1 cellular context compared by ENCODE assay signal in the genomic region with DNA sequence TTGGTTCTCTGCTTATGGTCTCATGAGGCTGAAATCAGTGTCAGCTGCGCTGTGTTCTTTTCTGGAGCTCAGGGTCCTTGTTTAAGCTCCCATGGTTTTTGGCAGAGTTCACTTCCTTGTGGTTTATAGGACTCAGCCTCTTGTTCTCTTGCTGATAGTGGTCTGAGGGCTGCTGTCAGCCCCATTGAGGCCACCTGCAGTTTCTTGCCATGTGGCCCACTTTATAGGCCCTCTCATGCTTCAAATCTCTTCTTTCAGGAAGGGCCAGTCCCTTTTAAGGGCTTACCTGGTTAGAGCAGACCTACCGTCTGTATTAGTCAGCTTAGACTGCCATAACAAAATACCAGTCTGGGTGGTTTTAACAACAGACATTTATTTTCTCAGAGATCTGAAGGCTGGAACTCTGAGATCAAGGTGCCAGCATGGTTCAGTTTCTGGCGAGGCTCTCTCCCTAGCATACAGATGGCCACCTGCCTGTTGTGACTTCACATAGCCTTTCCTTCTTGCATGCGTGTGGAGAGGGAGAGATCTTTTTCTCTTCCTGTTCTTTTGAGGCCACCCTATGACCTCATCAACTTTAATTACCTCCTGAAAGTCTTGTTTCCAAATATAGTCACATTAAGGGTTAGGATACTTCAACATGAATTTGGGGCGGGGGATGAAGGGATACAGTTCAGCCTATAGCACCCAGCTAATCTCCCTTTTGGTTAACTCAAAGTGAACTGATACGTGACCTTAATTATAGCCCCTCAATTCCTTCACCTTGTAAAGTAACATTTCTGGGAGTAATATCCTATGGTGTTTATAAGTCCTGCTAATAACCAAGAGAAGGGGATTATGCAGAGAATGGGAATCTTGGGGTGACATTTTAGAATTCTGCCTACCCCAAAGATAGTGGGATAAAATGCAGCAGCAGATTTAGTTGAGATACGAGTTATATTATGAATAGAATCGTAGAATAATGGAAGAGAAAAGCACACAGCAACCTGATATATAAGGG.
A peak's percentile ranks its signal among the peaks of the same experiment; 100 is the strongest.
TF ChIP-seq lines count a peak whose summit lies in the region.

No MANE protein-coding gene starts in this region.

TF ChIP-seq in K562, 482 proteins besides CTCF, POLR2A, EP300 and RAD21 (continued from another document):
- TF ChIP-seq, protein P1, sequence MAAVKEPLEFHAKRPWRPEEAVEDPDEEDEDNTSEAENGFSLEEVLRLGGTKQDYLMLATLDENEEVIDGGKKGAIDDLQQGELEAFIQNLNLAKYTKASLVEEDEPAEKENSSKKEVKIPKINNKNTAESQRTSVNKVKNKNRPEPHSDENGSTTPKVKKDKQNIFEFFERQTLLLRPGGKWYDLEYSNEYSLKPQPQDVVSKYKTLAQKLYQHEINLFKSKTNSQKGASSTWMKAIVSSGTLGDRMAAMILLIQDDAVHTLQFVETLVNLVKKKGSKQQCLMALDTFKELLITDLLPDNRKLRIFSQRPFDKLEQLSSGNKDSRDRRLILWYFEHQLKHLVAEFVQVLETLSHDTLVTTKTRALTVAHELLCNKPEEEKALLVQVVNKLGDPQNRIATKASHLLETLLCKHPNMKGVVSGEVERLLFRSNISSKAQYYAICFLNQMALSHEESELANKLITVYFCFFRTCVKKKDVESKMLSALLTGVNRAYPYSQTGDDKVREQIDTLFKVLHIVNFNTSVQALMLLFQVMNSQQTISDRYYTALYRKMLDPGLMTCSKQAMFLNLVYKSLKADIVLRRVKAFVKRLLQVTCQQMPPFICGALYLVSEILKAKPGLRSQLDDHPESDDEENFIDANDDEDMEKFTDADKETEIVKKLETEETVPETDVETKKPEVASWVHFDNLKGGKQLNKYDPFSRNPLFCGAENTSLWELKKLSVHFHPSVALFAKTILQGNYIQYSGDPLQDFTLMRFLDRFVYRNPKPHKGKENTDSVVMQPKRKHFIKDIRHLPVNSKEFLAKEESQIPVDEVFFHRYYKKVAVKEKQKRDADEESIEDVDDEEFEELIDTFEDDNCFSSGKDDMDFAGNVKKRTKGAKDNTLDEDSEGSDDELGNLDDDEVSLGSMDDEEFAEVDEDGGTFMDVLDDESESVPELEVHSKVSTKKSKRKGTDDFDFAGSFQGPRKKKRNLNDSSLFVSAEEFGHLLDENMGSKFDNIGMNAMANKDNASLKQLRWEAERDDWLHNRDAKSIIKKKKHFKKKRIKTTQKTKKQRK (IDR thresholded peaks at IDR 0.05; ENCODE audit: borderline replicate concordance, low read depth, low read length): no peak
- TF ChIP-seq ZNF175 (CRISPR knock-in tag; IDR thresholded peaks at IDR 0.05; ENCODE audit: low read depth) (0 out of 2 replicates have a peak, but pooled peaks have one; percentile 39), KDM4B (IDR thresholded peaks at IDR 0.05; ENCODE audit: borderline replicate concordance in 2 of 2, low read depth in 1 of 2) (no peak), TSC22D4 (tag; IDR thresholded peaks at IDR 0.05) (no peak), DPF2 (IDR thresholded peaks at IDR 0.05) (no peak), CREM (IDR thresholded peaks at IDR 0.05; ENCODE audit: low read depth) (0 out of 2 replicates have a peak, but pooled peaks have one; percentile 10), GABPA (tag; conservative IDR thresholded peaks at IDR 0.05; ENCODE audit: low read depth) (peak; percentile 41), MCM3 (IDR thresholded peaks at IDR 0.05) (no peak), ZFP30 (CRISPR knock-in tag; IDR thresholded peaks at IDR 0.05; ENCODE audit: borderline replicate concordance) (no peak), DACH1 (IDR thresholded peaks at IDR 0.05; ENCODE audit: partially characterized antibody) (no peak), CBFA2T2 (conservative IDR thresholded peaks at IDR 0.05) (peak; percentile 33), ZNF77 (CRISPR knock-in tag; IDR thresholded peaks at IDR 0.05) (no peak), RUNX1 (IDR thresholded peaks at IDR 0.05; ENCODE audit: low read depth) (no peak), TAL1 (IDR thresholded peaks at IDR 0.05) (no peak), JUND (IDR thresholded peaks at IDR 0.05; ENCODE audit: borderline replicate concordance, low read depth, low read length) (peak; percentile 27; the same call in 1 of the 2 replicates), JUND (tag; IDR thresholded peaks at IDR 0.05; ENCODE audit: borderline replicate concordance, low read depth, low read length) (no peak; the same call in 2 of the 3 replicates), ZNF695 (CRISPR knock-in tag; IDR thresholded peaks at IDR 0.05) (no peak), NCOA1 (IDR thresholded peaks at IDR 0.05; ENCODE audit: low read depth) (no peak), SP1 (CRISPR knock-in tag; IDR thresholded peaks at IDR 0.05) (no peak), NFRKB (IDR thresholded peaks at IDR 0.05; ENCODE audit: low read depth) (no peak), SIN3A (IDR thresholded peaks at IDR 0.05; ENCODE audit: borderline replicate concordance in 2 of 2, control insufficient read depth in 1 of 2, low read depth in 2 of 2, low read length in 2 of 2) (no peak)
- TF ChIP-seq, protein P2, sequence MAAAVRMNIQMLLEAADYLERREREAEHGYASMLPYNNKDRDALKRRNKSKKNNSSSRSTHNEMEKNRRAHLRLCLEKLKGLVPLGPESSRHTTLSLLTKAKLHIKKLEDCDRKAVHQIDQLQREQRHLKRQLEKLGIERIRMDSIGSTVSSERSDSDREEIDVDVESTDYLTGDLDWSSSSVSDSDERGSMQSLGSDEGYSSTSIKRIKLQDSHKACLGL (CRISPR knock-in tag; IDR thresholded peaks at IDR 0.05; ENCODE audit: borderline replicate concordance, poor library complexity, severe bottlenecking): no peak
- TF ChIP-seq, protein P3, sequence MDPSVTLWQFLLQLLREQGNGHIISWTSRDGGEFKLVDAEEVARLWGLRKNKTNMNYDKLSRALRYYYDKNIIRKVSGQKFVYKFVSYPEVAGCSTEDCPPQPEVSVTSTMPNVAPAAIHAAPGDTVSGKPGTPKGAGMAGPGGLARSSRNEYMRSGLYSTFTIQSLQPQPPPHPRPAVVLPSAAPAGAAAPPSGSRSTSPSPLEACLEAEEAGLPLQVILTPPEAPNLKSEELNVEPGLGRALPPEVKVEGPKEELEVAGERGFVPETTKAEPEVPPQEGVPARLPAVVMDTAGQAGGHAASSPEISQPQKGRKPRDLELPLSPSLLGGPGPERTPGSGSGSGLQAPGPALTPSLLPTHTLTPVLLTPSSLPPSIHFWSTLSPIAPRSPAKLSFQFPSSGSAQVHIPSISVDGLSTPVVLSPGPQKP (CRISPR knock-in tag; IDR thresholded peaks at IDR 0.05): no peak
- TF ChIP-seq, protein P4, sequence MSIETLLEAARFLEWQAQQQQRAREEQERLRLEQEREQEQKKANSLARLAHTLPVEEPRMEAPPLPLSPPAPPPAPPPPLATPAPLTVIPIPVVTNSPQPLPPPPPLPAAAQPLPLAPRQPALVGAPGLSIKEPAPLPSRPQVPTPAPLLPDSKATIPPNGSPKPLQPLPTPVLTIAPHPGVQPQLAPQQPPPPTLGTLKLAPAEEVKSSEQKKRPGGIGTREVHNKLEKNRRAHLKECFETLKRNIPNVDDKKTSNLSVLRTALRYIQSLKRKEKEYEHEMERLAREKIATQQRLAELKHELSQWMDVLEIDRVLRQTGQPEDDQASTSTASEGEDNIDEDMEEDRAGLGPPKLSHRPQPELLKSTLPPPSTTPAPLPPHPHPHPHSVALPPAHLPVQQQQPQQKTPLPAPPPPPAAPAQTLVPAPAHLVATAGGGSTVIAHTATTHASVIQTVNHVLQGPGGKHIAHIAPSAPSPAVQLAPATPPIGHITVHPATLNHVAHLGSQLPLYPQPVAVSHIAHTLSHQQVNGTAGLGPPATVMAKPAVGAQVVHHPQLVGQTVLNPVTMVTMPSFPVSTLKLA (conservative IDR thresholded peaks at IDR 0.05): no peak
- TF ChIP-seq, protein P5, sequence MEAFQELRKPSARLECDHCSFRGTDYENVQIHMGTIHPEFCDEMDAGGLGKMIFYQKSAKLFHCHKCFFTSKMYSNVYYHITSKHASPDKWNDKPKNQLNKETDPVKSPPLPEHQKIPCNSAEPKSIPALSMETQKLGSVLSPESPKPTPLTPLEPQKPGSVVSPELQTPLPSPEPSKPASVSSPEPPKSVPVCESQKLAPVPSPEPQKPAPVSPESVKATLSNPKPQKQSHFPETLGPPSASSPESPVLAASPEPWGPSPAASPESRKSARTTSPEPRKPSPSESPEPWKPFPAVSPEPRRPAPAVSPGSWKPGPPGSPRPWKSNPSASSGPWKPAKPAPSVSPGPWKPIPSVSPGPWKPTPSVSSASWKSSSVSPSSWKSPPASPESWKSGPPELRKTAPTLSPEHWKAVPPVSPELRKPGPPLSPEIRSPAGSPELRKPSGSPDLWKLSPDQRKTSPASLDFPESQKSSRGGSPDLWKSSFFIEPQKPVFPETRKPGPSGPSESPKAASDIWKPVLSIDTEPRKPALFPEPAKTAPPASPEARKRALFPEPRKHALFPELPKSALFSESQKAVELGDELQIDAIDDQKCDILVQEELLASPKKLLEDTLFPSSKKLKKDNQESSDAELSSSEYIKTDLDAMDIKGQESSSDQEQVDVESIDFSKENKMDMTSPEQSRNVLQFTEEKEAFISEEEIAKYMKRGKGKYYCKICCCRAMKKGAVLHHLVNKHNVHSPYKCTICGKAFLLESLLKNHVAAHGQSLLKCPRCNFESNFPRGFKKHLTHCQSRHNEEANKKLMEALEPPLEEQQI (IDR thresholded peaks at IDR 0.05): no peak
- TF ChIP-seq, protein P6, sequence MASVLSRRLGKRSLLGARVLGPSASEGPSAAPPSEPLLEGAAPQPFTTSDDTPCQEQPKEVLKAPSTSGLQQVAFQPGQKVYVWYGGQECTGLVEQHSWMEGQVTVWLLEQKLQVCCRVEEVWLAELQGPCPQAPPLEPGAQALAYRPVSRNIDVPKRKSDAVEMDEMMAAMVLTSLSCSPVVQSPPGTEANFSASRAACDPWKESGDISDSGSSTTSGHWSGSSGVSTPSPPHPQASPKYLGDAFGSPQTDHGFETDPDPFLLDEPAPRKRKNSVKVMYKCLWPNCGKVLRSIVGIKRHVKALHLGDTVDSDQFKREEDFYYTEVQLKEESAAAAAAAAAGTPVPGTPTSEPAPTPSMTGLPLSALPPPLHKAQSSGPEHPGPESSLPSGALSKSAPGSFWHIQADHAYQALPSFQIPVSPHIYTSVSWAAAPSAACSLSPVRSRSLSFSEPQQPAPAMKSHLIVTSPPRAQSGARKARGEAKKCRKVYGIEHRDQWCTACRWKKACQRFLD (CRISPR knock-in tag; IDR thresholded peaks at IDR 0.05): peak; percentile 78; the same call in 1 of the 2 replicates
